ENCODE assay signal across 8 cellular contexts in the genomic region with DNA sequence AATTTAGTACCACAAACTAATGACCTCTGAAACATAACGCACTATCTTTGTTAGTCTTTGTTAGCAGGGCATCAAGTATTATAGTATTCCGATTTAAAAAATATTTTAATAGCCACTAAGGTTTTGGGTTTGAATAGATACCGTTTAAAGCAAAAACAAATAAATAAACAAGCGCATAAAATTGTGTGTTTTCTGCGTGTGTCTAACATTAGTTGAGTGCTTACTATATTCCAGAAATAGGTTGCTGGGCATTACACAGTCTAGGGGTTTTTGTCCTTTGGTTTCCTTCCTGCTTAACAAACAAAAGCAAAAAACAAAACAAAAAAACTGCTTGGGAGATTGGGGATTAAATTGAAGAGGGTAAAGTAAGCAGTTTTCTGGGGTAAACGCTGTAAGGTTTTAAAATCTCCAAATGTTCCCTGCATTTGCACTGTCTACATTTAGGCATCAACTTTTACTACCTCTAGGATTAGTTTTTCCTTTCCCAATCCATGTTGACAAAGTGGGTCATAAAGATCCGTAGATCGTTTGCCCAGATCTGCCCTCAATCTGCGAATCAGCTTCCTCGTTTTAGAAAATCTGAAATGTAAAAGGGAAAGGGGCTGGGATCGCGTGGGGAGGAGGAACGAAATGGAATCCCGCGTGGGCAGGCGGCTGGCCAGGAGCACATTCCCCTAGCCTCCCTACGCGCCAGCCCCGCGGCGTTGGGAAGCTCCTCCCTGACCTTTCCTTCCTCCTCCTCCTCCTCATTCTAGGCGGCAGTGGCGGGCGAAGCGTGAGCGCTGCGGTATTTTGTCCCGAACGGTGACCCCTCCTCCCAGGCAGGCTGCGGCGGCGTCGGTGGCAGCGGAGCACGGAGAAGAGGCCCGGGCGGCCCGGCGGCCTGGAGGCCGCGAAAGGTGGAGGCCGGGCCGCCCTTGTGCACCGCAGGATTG. TPM values are rescaled to one million over a fixed set of nuclear protein-coding genes. Genes with fewer than 3 reads are reported as not detected.
DNase-seq lines count a peak whose midpoint lies in the region; ATAC-seq and TF ChIP-seq lines count a peak whose summit lies in the region.

A gene (plus strand): TSS at position 749 of the 935 bp plus-strand sequence. CDS start 382 bp downstream, outside the sequence.

- H3K27me3 ChIP-seq in DOHH2 (ENCODE audit: control insufficient read depth, low read length) = no peaks in the 10 kb centered on the region
- no peaks in the 10 kb centered on the region for H3K27me3 ChIP-seq in Panc1 (ENCODE audit: control insufficient read depth, insufficient read depth, low read length)

- H4K20me1 ChIP-seq in DOHH2 (ENCODE audit: control insufficient read depth, insufficient read depth, low read depth, low read length) = peaks cover 4% of the 10 kb centered on the region; the same call in 1 of the 2 replicates

- peak within 1 kb of the TSS; percentile 86 for H3K4me3 Mint-ChIP-seq in activated naive CD8-positive, alpha-beta T cell treated with anti-CD3 and anti-CD28 coated beads for 36 hours

- H3K36me3 Mint-ChIP-seq in activated naive CD8-positive, alpha-beta T cell treated with anti-CD3 and anti-CD28 coated beads for 36 hours = no peaks in the 10 kb centered on the region

- BruUV-seq in Panc1 (replicated peaks; lab: Mats Ljungman, UMichigan) = no TSS peak

- TF ChIP-seq RAD21 in Ishikawa (IDR thresholded peaks at IDR 0.05; ENCODE audit: low read depth) = no peak

- no peaks in the 10 kb centered on the region for H3K9me2 ChIP-seq in DOHH2 (replicated peaks; ENCODE audit: control insufficient read depth, low read length)

- H3K27ac ChIP-seq in DOHH2 (ENCODE audit: low read depth, low read length) = peak within 1 kb of the TSS; percentile 28
- H3K27ac ChIP-seq in Panc1 (ENCODE audit: low read length) = peak within 1 kb of the TSS; percentile 92
- peak within 1 kb of the TSS; percentile 97 for H3K27ac ChIP-seq in urinary bladder (ENCODE audit: low read depth)

- H3K9me3 ChIP-seq in DOHH2 (ENCODE audit: control insufficient read depth, insufficient read depth, low read length) = no peaks in the 10 kb centered on the region
- no peaks in the 10 kb centered on the region for H3K9me3 ChIP-seq in Panc1 (ENCODE audit: control insufficient read depth, insufficient read depth, low read depth, low read length)

- ATAC-seq in GM21737 (IDR thresholded peaks at IDR 0.05; ENCODE audit: unreplicated experiment) (peak; percentile 58), Panc1 (peak; percentile 88), omental fat pad (ENCODE audit: low FRiP score) (peak; percentile 88)

- TF ChIP-seq CTCF in DOHH2 (IDR thresholded peaks at IDR 0.05; ENCODE audit: low read depth, low read length, poor library complexity, severe bottlenecking) (no peak), Panc1 (IDR thresholded peaks at IDR 0.05) (no peak), omental fat pad (IDR thresholded peaks at IDR 0.05) (no peak)

- WGBS in urinary bladder = 6% methylated on average over 44 of the region's 44 CpGs

- intact Hi-C loops in Panc1 (cut with micrococcal nuclease; ENCODE audit: unreplicated experiment) = no loop called here
- intact Hi-C loops in head of caudate nucleus (cut with DNase I) = no loop called here

- H3K4me2 ChIP-seq in DOHH2 (ENCODE audit: low read length) = peak within 1 kb of the TSS; percentile 57

- peaks cover 26% of the 10 kb centered on the region for H3K4me1 Mint-ChIP-seq in activated naive CD8-positive, alpha-beta T cell treated with anti-CD3 and anti-CD28 coated beads for 36 hours

- peaks cover 24% of the 10 kb centered on the region for H3K27me3 Mint-ChIP-seq in activated naive CD8-positive, alpha-beta T cell treated with anti-CD3 and anti-CD28 coated beads for 36 hours

- H3K9me3 Mint-ChIP-seq in activated naive CD8-positive, alpha-beta T cell treated with anti-CD3 and anti-CD28 coated beads for 36 hours = no peaks in the 10 kb centered on the region

- peaks cover 53% of the 10 kb centered on the region for H3K79me2 ChIP-seq in DOHH2 (ENCODE audit: control insufficient read depth, low read length)

- in situ Hi-C loops in Panc1 (cut with HindIII; ENCODE audit: low pct_unique_long_range_greater_than_20kb, low sequenced_read_pairs) = no loop called here

- 0 out of 2 replicates have a peak, but pooled peaks cover 3% of the 10 kb centered on the region for H3F3A ChIP-seq in DOHH2 (ENCODE audit: control insufficient read depth, insufficient read depth)

- DNase-seq in Panc1 (ENCODE audit: low read depth, low spot score) = peak; percentile 41
- DNase-seq in activated naive CD8-positive, alpha-beta T cell treated with anti-CD3 and anti-CD28 coated beads for 36 hours = peak; percentile 49
- DNase-seq in head of caudate nucleus = peak; percentile 40 to 92 (median 84)
- DNase-seq in omental fat pad (ENCODE audit: low spot score) = peak; percentile 40

- no peak for TF ChIP-seq EP300 in Ishikawa (IDR thresholded peaks at IDR 0.05; ENCODE audit: borderline replicate concordance)

- H3K4me3 ChIP-seq in DOHH2 (ENCODE audit: low read length) (peak within 1 kb of the TSS; percentile 97), Panc1 (ENCODE audit: low read depth in 2 of 2, low read length in 2 of 2) (peak within 1 kb of the TSS; percentile 79 to 82), urinary bladder (ENCODE audit: low read depth, low read length) (peak within 1 kb of the TSS; percentile 88)

- CTCF ChIA-PET in Panc1 (lab: Charles Lee) = no interaction called here

- H3K4me1 ChIP-seq in DOHH2 (ENCODE audit: control insufficient read depth, low read length) (peaks cover 35% of the 10 kb centered on the region), Panc1 (ENCODE audit: control insufficient read depth, insufficient read depth, low read length) (peaks cover 22% of the 10 kb centered on the region), urinary bladder (ENCODE audit: insufficient read depth) (no peaks in the 10 kb centered on the region)

- POLR2A ChIA-PET in Panc1 (lab: Charles Lee) = interaction anchor here (0.7 kb wide), 1 partner anchor 30 kb away, joined by 7 read pairs; no protein-coding TSS in a partner anchor

- peak within 1 kb of the TSS; percentile 75 for H3K27ac Mint-ChIP-seq in activated naive CD8-positive, alpha-beta T cell treated with anti-CD3 and anti-CD28 coated beads for 36 hours

- H3K36me3 ChIP-seq in DOHH2 (ENCODE audit: control insufficient read depth, low read length) (peaks cover 5% of the 10 kb centered on the region; the same call in 1 of the 2 replicates), Panc1 (ENCODE audit: control insufficient read depth, insufficient read depth, low read length) (peaks cover 2% of the 10 kb centered on the region; the same call in 1 of the 2 replicates), urinary bladder (ENCODE audit: insufficient read depth) (no peaks in the 10 kb centered on the region)

TF ChIP-seq in Ishikawa, 13 proteins besides CTCF, POLR2A, EP300 and RAD21 (continues in another document):
- TF ChIP-seq CEBPB (IDR thresholded peaks at IDR 0.05) (no peak), TAF1 (IDR thresholded peaks at IDR 0.05; ENCODE audit: low read depth) (peak; percentile 48; the same call in 1 of the 2 replicates), TEAD4 (IDR thresholded peaks at IDR 0.05) (peak; percentile 31; the same call in 1 of the 2 replicates), TCF12 (IDR thresholded peaks at IDR 0.05; ENCODE audit: low read depth) (0 out of 2 replicates have a peak, but pooled peaks have one; percentile 13), FOXM1 (IDR thresholded peaks at IDR 0.05; ENCODE audit: borderline replicate concordance, low read depth) (no peak), CREB1 (IDR thresholded peaks at IDR 0.05; ENCODE audit: low read depth) (no peak), ZBTB7A (IDR thresholded peaks at IDR 0.05; ENCODE audit: low read depth) (no peak), NFIC (IDR thresholded peaks at IDR 0.05) (0 out of 2 replicates have a peak, but pooled peaks have one; percentile 12)
- TF ChIP-seq, protein P1, sequence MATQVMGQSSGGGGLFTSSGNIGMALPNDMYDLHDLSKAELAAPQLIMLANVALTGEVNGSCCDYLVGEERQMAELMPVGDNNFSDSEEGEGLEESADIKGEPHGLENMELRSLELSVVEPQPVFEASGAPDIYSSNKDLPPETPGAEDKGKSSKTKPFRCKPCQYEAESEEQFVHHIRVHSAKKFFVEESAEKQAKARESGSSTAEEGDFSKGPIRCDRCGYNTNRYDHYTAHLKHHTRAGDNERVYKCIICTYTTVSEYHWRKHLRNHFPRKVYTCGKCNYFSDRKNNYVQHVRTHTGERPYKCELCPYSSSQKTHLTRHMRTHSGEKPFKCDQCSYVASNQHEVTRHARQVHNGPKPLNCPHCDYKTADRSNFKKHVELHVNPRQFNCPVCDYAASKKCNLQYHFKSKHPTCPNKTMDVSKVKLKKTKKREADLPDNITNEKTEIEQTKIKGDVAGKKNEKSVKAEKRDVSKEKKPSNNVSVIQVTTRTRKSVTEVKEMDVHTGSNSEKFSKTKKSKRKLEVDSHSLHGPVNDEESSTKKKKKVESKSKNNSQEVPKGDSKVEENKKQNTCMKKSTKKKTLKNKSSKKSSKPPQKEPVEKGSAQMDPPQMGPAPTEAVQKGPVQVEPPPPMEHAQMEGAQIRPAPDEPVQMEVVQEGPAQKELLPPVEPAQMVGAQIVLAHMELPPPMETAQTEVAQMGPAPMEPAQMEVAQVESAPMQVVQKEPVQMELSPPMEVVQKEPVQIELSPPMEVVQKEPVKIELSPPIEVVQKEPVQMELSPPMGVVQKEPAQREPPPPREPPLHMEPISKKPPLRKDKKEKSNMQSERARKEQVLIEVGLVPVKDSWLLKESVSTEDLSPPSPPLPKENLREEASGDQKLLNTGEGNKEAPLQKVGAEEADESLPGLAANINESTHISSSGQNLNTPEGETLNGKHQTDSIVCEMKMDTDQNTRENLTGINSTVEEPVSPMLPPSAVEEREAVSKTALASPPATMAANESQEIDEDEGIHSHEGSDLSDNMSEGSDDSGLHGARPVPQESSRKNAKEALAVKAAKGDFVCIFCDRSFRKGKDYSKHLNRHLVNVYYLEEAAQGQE (IDR thresholded peaks at IDR 0.05; ENCODE audit: low read depth) = no peak
- TF ChIP-seq, protein P2, sequence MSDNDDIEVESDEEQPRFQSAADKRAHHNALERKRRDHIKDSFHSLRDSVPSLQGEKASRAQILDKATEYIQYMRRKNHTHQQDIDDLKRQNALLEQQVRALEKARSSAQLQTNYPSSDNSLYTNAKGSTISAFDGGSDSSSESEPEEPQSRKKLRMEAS (IDR thresholded peaks at IDR 0.05) = peak; percentile 40; the same call in 1 of the 2 replicates
- TF ChIP-seq, protein P3, sequence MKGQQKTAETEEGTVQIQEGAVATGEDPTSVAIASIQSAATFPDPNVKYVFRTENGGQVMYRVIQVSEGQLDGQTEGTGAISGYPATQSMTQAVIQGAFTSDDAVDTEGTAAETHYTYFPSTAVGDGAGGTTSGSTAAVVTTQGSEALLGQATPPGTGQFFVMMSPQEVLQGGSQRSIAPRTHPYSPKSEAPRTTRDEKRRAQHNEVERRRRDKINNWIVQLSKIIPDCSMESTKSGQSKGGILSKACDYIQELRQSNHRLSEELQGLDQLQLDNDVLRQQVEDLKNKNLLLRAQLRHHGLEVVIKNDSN (IDR thresholded peaks at IDR 0.05) = no peak

RNA-seq across cellular contexts. Expression of the gene that starts here (rescaled TPM):
- total RNA-seq in Panc1 (2021; ENCODE audit: unreplicated experiment) (34.7 TPM), omental fat pad (10 to 100 TPM; 41.8 to 84.5 (median 49.1) TPM), urinary bladder (93.6 TPM)
- 15.3 TPM for polyA plus RNA-seq in Panc1 (2012; ENCODE audit: insufficient read length)
- total RNA-seq in activated naive CD8-positive, alpha-beta T cell treated with anti-CD3 and anti-CD28 coated beads for 36 hours = 1 to 10 TPM; 4.3 to 5.1 TPM
- 37.8 TPM for polyA plus RNA-seq in urinary bladder

Comparison
In these comparisons a context has a peak if more than half of its experiments do, and no peak if none do; other contexts are left out.
1. Peak in every context shown above with its lines: DNase-seq, ATAC-seq, H3K4me3 ChIP-seq and H3K27ac ChIP-seq.
2. H3K27ac ChIP-seq: peak in every context shown above with its lines; median percentile 97 in urinary bladder; 92 in Panc1; 28 in DOHH2.